ENCODE assay signal across 35 cellular contexts in genomic region chr1:223264983-223265663, GRCh38.
"Had no signal": no experiment of that assay in that cellular context is flagged by ENCODE, and none has a peak within 500 bp of the region (broad histone marks: within the 10 kb centered on the region; RNA-seq: fewer than 3 reads in every experiment).

No MANE protein-coding gene starts in this region.

- ATAC-seq: activated CD8-positive, alpha-beta memory T cell treated with anti-CD3 and anti-CD28 coated beads, Interleukin-2, amount 10 ng/mL, durations not matched to agents 7 days and 5 days; activated naive CD8-positive, alpha-beta T cell treated with anti-CD3 and anti-CD28 coated beads, Interleukin-2, amount 50 U/mL, for 24 hours; PC-3; Right ventricle myocardium inferior had no signal

- H3K4me3 ChIP-seq: Peyer's patch had no signal

- DNase-seq: activated CD4-positive, alpha-beta memory T cell treated with anti-CD3 and anti-CD28 coated beads, Interleukin-2, amount 10 ng/mL, durations not matched to agents 7 days and 5 days; activated CD4-positive, alpha-beta T cell treated with anti-CD3 and anti-CD28 coated beads for 1 hour; activated CD4-positive, alpha-beta T cell treated with anti-CD3 and anti-CD28 coated beads for 48 hours; activated CD4-positive, CD25-positive, alpha-beta regulatory T cell; activated CD8-positive, alpha-beta memory T cell treated with anti-CD3 and anti-CD28 coated beads for 24 hours; activated CD8-positive, alpha-beta memory T cell treated with anti-CD3 and anti-CD28 coated beads, Interleukin-2, amount 10 ng/mL, durations not matched to agents 7 days and 5 days; activated CD8-positive, alpha-beta memory T cell treated with anti-CD3 and anti-CD28 coated beads, Interleukin-2, amount 50 U/mL, for 48 hours; activated effector memory CD4-positive, alpha-beta T cell treated with Interleukin-2 at 50 U/mL for 16 hours; activated naive CD4-positive, alpha-beta T cell treated with anti-CD3 and anti-CD28 coated beads, Interleukin-2, amount 10 ng/mL, durations not matched to agents 7 days and 5 days; activated naive CD8-positive, alpha-beta T cell treated with anti-CD3 and anti-CD28 coated beads, Interleukin-2, amount 50 U/mL, for 24 hours; activated T-cell treated with anti-CD3 and anti-CD28 coated beads, Interleukin-2, amount 50 U/mL, for 48 hours; amniotic stem cell; aorta; brain microvascular endothelial cell; MM.1S; MV-4-11; NCI-H1092; NCI-H1436 treated with DMSO at 0.1 percent for 48 hours; NCI-H1694 treated with DMSO at 0.1 percent for 48 hours; NCI-H2029; NCI-H2107; NCI-H2171; NCI-H510A; NCI-H526; NCI-H748 treated with DMSO at 0.1 percent for 48 hours; NK-92 treated with Interleukin-12 subunit alpha and Interleukin-12 subunit beta, amount 100 ng/mL, for 24 hours; PC-3; Peyer's patch; SW 1271; T-helper 1 cell; T1000; WERI-Rb-1 had no signal

- H3K27ac ChIP-seq: brain microvascular endothelial cell, Peyer's patch, RWPE1, WERI-Rb-1 had no signal

- H3K27ac Mint-ChIP-seq: activated CD4-positive, alpha-beta memory T cell treated with anti-CD3 and anti-CD28 coated beads, Interleukin-2, amount 10 ng/mL, durations not matched to agents 7 days and 5 days; activated CD8-positive, alpha-beta memory T cell treated with anti-CD3 and anti-CD28 coated beads, Interleukin-2, amount 10 ng/mL, durations not matched to agents 7 days and 5 days; activated naive CD4-positive, alpha-beta T cell treated with anti-CD3 and anti-CD28 coated beads, Interleukin-2, amount 10 ng/mL, durations not matched to agents 7 days and 5 days; activated naive CD8-positive, alpha-beta T cell; activated naive CD8-positive, alpha-beta T cell treated with anti-CD3 and anti-CD28 coated beads, Interleukin-2, amount 50 U/mL, for 24 hours had no signal

- H3K4me3 Mint-ChIP-seq: activated CD4-positive, alpha-beta memory T cell treated with anti-CD3 and anti-CD28 coated beads, Interleukin-2, amount 10 ng/mL, durations not matched to agents 7 days and 5 days; activated CD8-positive, alpha-beta memory T cell treated with anti-CD3 and anti-CD28 coated beads, Interleukin-2, amount 10 ng/mL, durations not matched to agents 7 days and 5 days; activated naive CD4-positive, alpha-beta T cell treated with anti-CD3 and anti-CD28 coated beads, Interleukin-2, amount 10 ng/mL, durations not matched to agents 7 days and 5 days; activated naive CD8-positive, alpha-beta T cell; activated naive CD8-positive, alpha-beta T cell treated with anti-CD3 and anti-CD28 coated beads, Interleukin-2, amount 50 U/mL, for 24 hours had no signal

- H3K4me1 ChIP-seq: Peyer's patch had no signal

- H3K27me3 ChIP-seq: brain microvascular endothelial cell, Peyer's patch had no signal

- H3K27me3 Mint-ChIP-seq: activated CD4-positive, alpha-beta memory T cell treated with anti-CD3 and anti-CD28 coated beads, Interleukin-2, amount 10 ng/mL, durations not matched to agents 7 days and 5 days; activated naive CD8-positive, alpha-beta T cell; activated naive CD8-positive, alpha-beta T cell treated with anti-CD3 and anti-CD28 coated beads, Interleukin-2, amount 50 U/mL, for 24 hours had no signal

- H3K36me3 ChIP-seq: brain microvascular endothelial cell, Peyer's patch, WERI-Rb-1 had no signal

- H3K9me3 ChIP-seq: Peyer's patch had no signal

- H3K9me3 Mint-ChIP-seq: activated CD4-positive, alpha-beta memory T cell treated with anti-CD3 and anti-CD28 coated beads, Interleukin-2, amount 10 ng/mL, durations not matched to agents 7 days and 5 days; activated naive CD4-positive, alpha-beta T cell treated with anti-CD3 and anti-CD28 coated beads, Interleukin-2, amount 10 ng/mL, durations not matched to agents 7 days and 5 days; activated naive CD8-positive, alpha-beta T cell treated with anti-CD3 and anti-CD28 coated beads, Interleukin-2, amount 50 U/mL, for 24 hours had no signal

- H3K36me3 Mint-ChIP-seq: activated CD8-positive, alpha-beta memory T cell treated with anti-CD3 and anti-CD28 coated beads, Interleukin-2, amount 10 ng/mL, durations not matched to agents 7 days and 5 days; activated naive CD4-positive, alpha-beta T cell treated with anti-CD3 and anti-CD28 coated beads, Interleukin-2, amount 10 ng/mL, durations not matched to agents 7 days and 5 days had no signal

- H3K4me1 Mint-ChIP-seq: activated CD4-positive, alpha-beta memory T cell treated with anti-CD3 and anti-CD28 coated beads, Interleukin-2, amount 10 ng/mL, durations not matched to agents 7 days and 5 days; activated CD8-positive, alpha-beta memory T cell treated with anti-CD3 and anti-CD28 coated beads, Interleukin-2, amount 10 ng/mL, durations not matched to agents 7 days and 5 days; activated naive CD4-positive, alpha-beta T cell treated with anti-CD3 and anti-CD28 coated beads, Interleukin-2, amount 10 ng/mL, durations not matched to agents 7 days and 5 days; activated naive CD8-positive, alpha-beta T cell treated with anti-CD3 and anti-CD28 coated beads, Interleukin-2, amount 50 U/mL, for 24 hours had no signal
